Comparison of ENCODE assay signal across 1 cellular context in genomic region chr11:76911415-76911808, GRCh38.
A peak's percentile ranks its signal among the peaks of the same experiment; 100 is the strongest.
TF ChIP-seq lines count a peak whose summit lies in the region.

No MANE protein-coding gene starts in this region.

TF ChIP-seq in K562, 482 proteins besides CTCF, POLR2A, EP300 and RAD21 (continued from another document and continues in another):
- no peak for TF ChIP-seq ZBTB2 (IDR thresholded peaks at IDR 0.05)
- TF ChIP-seq MCM7 (IDR thresholded peaks at IDR 0.05): no peak
- TF ChIP-seq RBM15 (IDR thresholded peaks at IDR 0.05; ENCODE audit: insufficient read depth, low read length): no peak
- no peak for TF ChIP-seq HBP1 (CRISPR knock-in tag; IDR thresholded peaks at IDR 0.05)
- TF ChIP-seq ZNF609 (CRISPR knock-in tag; IDR thresholded peaks at IDR 0.05; ENCODE audit: borderline replicate concordance): no peak
- TF ChIP-seq ZNF324 (CRISPR knock-in tag; IDR thresholded peaks at IDR 0.05): no peak
- TF ChIP-seq CHD4 (IDR thresholded peaks at IDR 0.05; ENCODE audit: insufficient read depth, insufficient replicate concordance, low read depth, low read length, poor library complexity, severe bottlenecking): no peak
- no peak for TF ChIP-seq IRF1 (CRISPR knock-in tag; IDR thresholded peaks at IDR 0.05; ENCODE audit: borderline replicate concordance)
- TF ChIP-seq MAFK (IDR thresholded peaks at IDR 0.05; ENCODE audit: low read length): no peak
- TF ChIP-seq POLR2H (tag; IDR thresholded peaks at IDR 0.05; ENCODE audit: low read depth): no peak
- no peak for TF ChIP-seq MTF1 (CRISPR knock-in tag; IDR thresholded peaks at IDR 0.05; ENCODE audit: borderline replicate concordance)
- no peak for TF ChIP-seq ZNF586 (CRISPR knock-in tag; conservative IDR thresholded peaks at IDR 0.05)
- TF ChIP-seq THRB (CRISPR knock-in tag; conservative IDR thresholded peaks at IDR 0.05): no peak
- no peak for TF ChIP-seq NEUROD1 (IDR thresholded peaks at IDR 0.05; ENCODE audit: borderline replicate concordance, low read depth, low read length, partially characterized antibody)
- TF ChIP-seq NR1H2 (CRISPR knock-in tag; IDR thresholded peaks at IDR 0.05): no peak
- TF ChIP-seq MAFF (IDR thresholded peaks at IDR 0.05; ENCODE audit: low read length): no peak
- TF ChIP-seq ZNF133 (CRISPR knock-in tag; IDR thresholded peaks at IDR 0.05): no peak
- TF ChIP-seq PBX2 (CRISPR knock-in tag; IDR thresholded peaks at IDR 0.05; ENCODE audit: low read depth): no peak
- no peak for TF ChIP-seq PBX2 (tag; conservative IDR thresholded peaks at IDR 0.05; ENCODE audit: low read depth)
- no peak for TF ChIP-seq E2F1 (CRISPR knock-in tag; IDR thresholded peaks at IDR 0.05)
- TF ChIP-seq CXXC5 (CRISPR knock-in tag; IDR thresholded peaks at IDR 0.05): no peak
- TF ChIP-seq SMARCE1 (IDR thresholded peaks at IDR 0.05): no peak
- no peak for TF ChIP-seq E2F8 (IDR thresholded peaks at IDR 0.05; ENCODE audit: low read depth, partially characterized antibody)
- no peak for TF ChIP-seq ZNF551 (CRISPR knock-in tag; IDR thresholded peaks at IDR 0.05)
- TF ChIP-seq AFF1 (IDR thresholded peaks at IDR 0.05; ENCODE audit: low read depth in 1 of 2, partially characterized antibody in 2 of 2): no peak
- 0 out of 4 replicates have a peak, but pooled peaks of 1 of the 2 experiments have one; percentile 9 for TF ChIP-seq RCOR1 (IDR thresholded peaks at IDR 0.05; ENCODE audit: borderline replicate concordance in 1 of 2, low read depth in 2 of 2, low read length in 2 of 2)
- no peak for TF ChIP-seq POLR3A (IDR thresholded peaks at IDR 0.05; ENCODE audit: borderline replicate concordance, extremely low read depth, insufficient read depth, insufficient read length)
- no peak for TF ChIP-seq ASH1L (IDR thresholded peaks at IDR 0.05; ENCODE audit: borderline replicate concordance, low read depth, partially characterized antibody)
- peak; percentile 61; the same call in 1 of the 2 replicates for TF ChIP-seq NFE2L1 (tag; IDR thresholded peaks at IDR 0.05; ENCODE audit: borderline replicate concordance, low read depth)
- TF ChIP-seq CEBPG (CRISPR knock-in tag; IDR thresholded peaks at IDR 0.05): no peak
- TF ChIP-seq CEBPG (tag; conservative IDR thresholded peaks at IDR 0.05 in 1 of 2, IDR thresholded peaks at IDR 0.05 in 1 of 2): no peak
- no peak for TF ChIP-seq RBM14 (IDR thresholded peaks at IDR 0.05; ENCODE audit: borderline replicate concordance, insufficient read depth, low read depth, low read length)
- TF ChIP-seq ZNF253 (CRISPR knock-in tag; conservative IDR thresholded peaks at IDR 0.05): no peak
- no peak for TF ChIP-seq ZNF12 (CRISPR knock-in tag; IDR thresholded peaks at IDR 0.05)
- TF ChIP-seq NR2F6 (CRISPR knock-in tag; IDR thresholded peaks at IDR 0.05): no peak
- no peak for TF ChIP-seq HNRNPUL1 (IDR thresholded peaks at IDR 0.05; ENCODE audit: low read length)
- no peak for TF ChIP-seq RBFOX2 (IDR thresholded peaks at IDR 0.05; ENCODE audit: low read depth, low read length)
- no peak for TF ChIP-seq NBN (IDR thresholded peaks at IDR 0.05; ENCODE audit: low read depth)
- no peak for TF ChIP-seq BHLHE40 (IDR thresholded peaks at IDR 0.05; ENCODE audit: low read length)
- no peak for TF ChIP-seq ZNF224 (CRISPR knock-in tag; IDR thresholded peaks at IDR 0.05)
- TF ChIP-seq TARDBP (IDR thresholded peaks at IDR 0.05): no peak
- no peak for TF ChIP-seq KLF10 (CRISPR knock-in tag; IDR thresholded peaks at IDR 0.05)
- no peak for TF ChIP-seq FOS (IDR thresholded peaks at IDR 0.05; ENCODE audit: extremely low read depth, insufficient read length)
- TF ChIP-seq RFX7 (CRISPR knock-in tag; IDR thresholded peaks at IDR 0.05): no peak
- TF ChIP-seq ZKSCAN3 (CRISPR knock-in tag; IDR thresholded peaks at IDR 0.05): no peak
